In the genomic region with DNA sequence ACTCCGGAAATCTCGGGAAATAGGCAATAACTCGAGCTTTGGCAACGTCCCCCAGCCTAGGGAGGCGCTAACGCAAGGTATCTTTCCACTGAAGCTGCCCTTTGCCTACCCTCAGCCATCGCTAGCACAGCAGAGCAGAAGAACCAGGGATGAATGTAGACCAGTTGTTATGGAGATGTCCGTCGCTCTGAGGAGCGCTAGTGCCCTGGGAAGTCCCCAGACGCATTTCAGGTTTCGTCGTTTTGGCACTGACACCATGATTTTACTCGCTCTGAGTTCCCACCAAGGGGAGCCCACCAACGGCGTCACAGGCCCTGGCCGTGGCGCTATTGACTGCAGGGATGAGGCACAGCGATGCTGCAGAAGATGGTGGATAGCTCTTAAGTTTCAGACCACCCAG, we compare ENCODE assay signal across 10 cellular contexts. TPM values are rescaled to one million over a fixed set of nuclear protein-coding genes. Genes with fewer than 3 reads are reported as not detected.
DNase-seq lines count a peak whose midpoint lies in the region; ATAC-seq and TF ChIP-seq lines count a peak whose summit lies in the region.
"Had no signal": no experiment of that assay in that cellular context is flagged by ENCODE, and none has a peak within 500 bp of the region (broad histone marks: within the 10 kb centered on the region; RNA-seq: fewer than 3 reads in every experiment).

No MANE protein-coding gene starts in this region.

- no TSS peak for BruUV-seq in Calu3 (replicated peaks; lab: Mats Ljungman, UMichigan)

- peaks cover 27% of the 10 kb centered on the region for H3K4me1 ChIP-seq in HUES48 (ENCODE audit: control insufficient read depth, insufficient read depth, low read length)
- H3K4me1 ChIP-seq in neural progenitor cell, result peaks cover 9% of the 10 kb centered on the region

- H3K27ac Mint-ChIP-seq in Calu3 (ENCODE audit: unreplicated experiment) (no peak overlapping the region), neural progenitor cell (no peak overlapping the region)

- TF ChIP-seq CTCF in Calu3 (IDR thresholded peaks at IDR 0.05; ENCODE audit: unreplicated experiment) (no peak), neural progenitor cell (IDR thresholded peaks at IDR 0.05) (peak; percentile 22)

- no peak for ATAC-seq in GM21526 (IDR thresholded peaks at IDR 0.05; ENCODE audit: low FRiP score, unreplicated experiment)
- no peak for ATAC-seq in HG02610 (IDR thresholded peaks at IDR 0.05; ENCODE audit: unreplicated experiment)
- no peak for ATAC-seq in GM21381 (IDR thresholded peaks at IDR 0.05; ENCODE audit: unreplicated experiment)

- intact Hi-C loops in Calu3 (cut with micrococcal nuclease; ENCODE audit: unreplicated experiment), result no loop called here

- H3K36me3 Mint-ChIP-seq in Calu3 (ENCODE audit: insufficient read depth, unreplicated experiment) (peaks cover 26% of the 10 kb centered on the region), neural progenitor cell (no peaks in the 10 kb centered on the region)

- peaks cover 33% of the 10 kb centered on the region for H3F3A ChIP-seq in neural progenitor cell (ENCODE audit: low read depth)

- peak overlapping the region; percentile 89 for H3K4me3 Mint-ChIP-seq in Calu3 (ENCODE audit: low read depth, unreplicated experiment)
- peak overlapping the region; percentile 94 for H3K4me3 Mint-ChIP-seq in neural progenitor cell

- peak overlapping the region; percentile 95 for H2AFZ ChIP-seq in neural progenitor cell (replicated peaks)

- H3K9me3 ChIP-seq in HUES48 (ENCODE audit: control insufficient read depth, insufficient read depth, low read length) (no peaks in the 10 kb centered on the region), neural progenitor cell (ENCODE audit: low read depth) (no peaks in the 10 kb centered on the region)

- DNase-seq in Calu3 (no peak), ecto neural progenitor cell (ENCODE audit: low spot score) (peak; percentile 55), neural progenitor cell (ENCODE audit: low spot score) (peak; percentile 55), DMS79 (lab: John Stamatoyannopoulos, UW) (no peak)
- DNase-seq: activated naive CD4-positive, alpha-beta T cell treated with anti-CD3 and anti-CD28 coated beads, Interleukin-2, amount 50 U/mL, for 16 hours; T1000 had no signal

- H3K4me1 Mint-ChIP-seq in Calu3 (ENCODE audit: low read depth, unreplicated experiment), result peaks cover 15% of the 10 kb centered on the region
- peaks cover 28% of the 10 kb centered on the region for H3K4me1 Mint-ChIP-seq in neural progenitor cell

- no peak overlapping the region for H3K27ac ChIP-seq in HUES48 (ENCODE audit: low read depth, low read length)
- no peak overlapping the region for H3K27ac ChIP-seq in neural progenitor cell

- H3K27me3 Mint-ChIP-seq in Calu3 (ENCODE audit: unreplicated experiment) (peaks cover 98% of the 10 kb centered on the region), neural progenitor cell (ENCODE audit: insufficient read depth, low read depth) (peaks cover 41% of the 10 kb centered on the region)

- H4K20me1 ChIP-seq in neural progenitor cell (ENCODE audit: low read depth), result peaks cover 20% of the 10 kb centered on the region

- H3K9me3 Mint-ChIP-seq in Calu3 (ENCODE audit: low read depth, unreplicated experiment), result no peaks in the 10 kb centered on the region
- no peaks in the 10 kb centered on the region for H3K9me3 Mint-ChIP-seq in neural progenitor cell

- H3K9ac ChIP-seq in HUES48 (ENCODE audit: low read depth, low read length) (no peak overlapping the region), neural progenitor cell (no peak overlapping the region)

- H3K79me2 ChIP-seq in neural progenitor cell (ENCODE audit: low read depth), result no peaks in the 10 kb centered on the region

- CTCF ChIA-PET in Calu3 (lab: Charles Lee), result no interaction called here

- peak overlapping the region; percentile 86 for H3K4me2 ChIP-seq in neural progenitor cell

- no peaks in the 10 kb centered on the region for H3K36me3 ChIP-seq in HUES48 (ENCODE audit: control insufficient read depth, insufficient read depth, low read length)
- H3K36me3 ChIP-seq in neural progenitor cell, result no peaks in the 10 kb centered on the region

- H3K4me3 ChIP-seq in HUES48 (ENCODE audit: low read depth, low read length) (peak overlapping the region; percentile 68), neural progenitor cell (peak overlapping the region; percentile 69)

- H3K27me3 ChIP-seq in HUES48 (ENCODE audit: control insufficient read depth, insufficient read depth, low read length) (peaks cover 71% of the 10 kb centered on the region), neural progenitor cell (peaks cover 85% of the 10 kb centered on the region)

RNA-seq across cellular contexts. Expression of a gene that starts 22.7 kb away (rescaled TPM):
- total RNA-seq in Calu3 (2022) (7.9 and 8.3 TPM in 2 replicates), neural progenitor cell (ENCODE audit: low replicate concordance) (1.6 and 2.1 TPM in 2 replicates)

Comparison
In these comparisons a context has a peak if more than half of its experiments do, and no peak if none do; other contexts are left out.
1. DNase-seq: peak in ecto neural progenitor cell (single experiment) and neural progenitor cell (single experiment); none in Calu3 (single experiment) and DMS79 (single experiment).